29 cellular contexts compared by ENCODE assay signal in the genomic region with DNA sequence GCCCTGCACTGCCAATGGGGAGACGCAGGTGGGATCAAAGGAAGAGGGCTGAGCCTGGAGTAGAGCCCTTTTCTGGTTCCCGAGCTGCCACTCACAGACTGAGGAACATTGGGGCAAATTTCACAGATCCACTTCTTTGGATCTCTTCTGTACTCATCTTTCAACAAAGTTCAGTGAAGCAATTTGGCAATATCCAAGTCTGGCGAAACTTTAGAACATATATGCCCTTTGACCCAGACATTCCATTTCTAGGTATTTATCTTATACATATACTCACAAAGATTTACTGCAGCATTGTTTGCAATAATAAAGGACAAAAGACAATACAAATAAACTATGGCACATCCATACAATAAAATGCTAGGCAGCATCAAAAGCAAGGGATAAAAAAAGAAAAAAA. TPM values are rescaled to one million over a fixed set of nuclear protein-coding genes. Genes with fewer than 3 reads are reported as not detected.
"Had no signal": no experiment of that assay in that cellular context is flagged by ENCODE, and none has a peak within 500 bp of the region (broad histone marks: within the 10 kb centered on the region; RNA-seq: fewer than 3 reads in every experiment).

No MANE protein-coding gene starts in this region.

- H3K27me3 ChIP-seq: stomach, suprapubic skin, testis, thyroid gland, tibial artery, transverse colon, upper lobe of left lung, upper lobe of right lung, uterus, vagina had no signal

- H3K27ac ChIP-seq: stomach, suprapubic skin, testis, thoracic aorta, tibial artery, transverse colon, upper lobe of left lung, upper lobe of right lung, uterus, vagina had no signal

- ATAC-seq: stimulated activated effector memory CD8-positive, alpha-beta T cell treated with anti-CD3 and anti-CD28 coated beads, Interleukin-12 subunit alpha, Interleukin-12 subunit beta, amount 100 ng/mL, for 72 hours; stimulated activated memory B cell treated with anti-CD40 and anti-IgM and Interleukin-4, amounts not matched to agents 10 μg/mL and 1 μg/mL and 100 μg/mL, for 72 hours; stimulated activated naive B cell treated with anti-CD40 and anti-IgM and Interleukin-4, amounts not matched to agents 10 μg/mL and 1 μg/mL and 100 μg/mL, for 72 hours; stimulated activated naive CD8-positive, alpha-beta T cell treated with anti-CD3 and anti-CD28 coated beads, Interleukin-15, amount 100 ng/mL, for 72 hours; stimulated activated naive CD8-positive, alpha-beta T cell treated with anti-CD3 and anti-CD28 coated beads, Interleukin-15, Interleukin-2, amounts not matched to agents 100 U/mL and 50 U/mL, for 24 hours; upper lobe of right lung had no signal

- FAIRE-seq: urothelium cell line had no signal

- H3K4me3 Mint-ChIP-seq: stimulated activated effector memory CD8-positive, alpha-beta T cell treated with anti-CD3 and anti-CD28 coated beads, Interleukin-12 subunit alpha, Interleukin-12 subunit beta, amount 100 ng/mL, for 72 hours; stimulated activated memory B cell treated with anti-CD40 and anti-IgM and Interleukin-4, amounts not matched to agents 10 μg/mL and 1 μg/mL and 100 μg/mL, for 72 hours; stimulated activated naive B cell treated with anti-CD40 and anti-IgM and Interleukin-4, amounts not matched to agents 10 μg/mL and 1 μg/mL and 100 μg/mL, for 72 hours; stimulated activated naive CD8-positive, alpha-beta T cell treated with anti-CD3 and anti-CD28 coated beads, Interleukin-15, amount 100 ng/mL, for 72 hours; stimulated activated naive CD8-positive, alpha-beta T cell treated with anti-CD3 and anti-CD28 coated beads, Interleukin-15, Interleukin-2, amounts not matched to agents 100 ng/mL and 50 ng/mL, for 24 hours; type B pancreatic cell had no signal

- H3K9me3 ChIP-seq: stomach, suprapubic skin, testis, thoracic aorta, thyroid gland, tibial artery, transverse colon, upper lobe of left lung, upper lobe of right lung, uterus, vagina had no signal

- DNase-seq: stimulated activated CD4-positive, alpha-beta T cell treated with anti-CD3 and anti-CD28 coated beads, Interleukin-2, amount 100 ng/mL, for 48 hours; stimulated activated CD4-positive, alpha-beta T cell treated with anti-CD3 and anti-CD28 coated beads, Interleukin-4, amount 100 ng/mL, for 1 hour; stimulated activated CD4-positive, alpha-beta T cell treated with anti-CD3 and anti-CD28 coated beads, Interleukin-4, amount 100 ng/mL, for 24 hours; stimulated activated CD4-positive, alpha-beta T cell treated with anti-CD3 and anti-CD28 coated beads, Interleukin-4, amount 100 ng/mL, for 4 hours; stimulated activated CD8-positive, alpha-beta memory T cell treated with anti-CD3 and anti-CD28 coated beads, Interleukin-4, amount 100 ng/mL, for 48 hours; stimulated activated naive B cell treated with anti-CD40 and anti-IgM and Interleukin-4, amounts not matched to agents 10 μg/mL and 1 μg/mL and 100 μg/mL, for 72 hours; stimulated activated naive CD4-positive, alpha-beta T cell; stimulated activated naive CD4-positive, alpha-beta T cell treated with Interleukin-2 at 50 U/mL for 16 hours; stimulated activated naive CD8-positive, alpha-beta T cell treated with anti-CD3 and anti-CD28 coated beads, Interleukin-15, amount 100 ng/mL, for 72 hours; stimulated activated naive CD8-positive, alpha-beta T cell treated with anti-CD3 and anti-CD28 coated beads, Interleukin-15, Interleukin-2, amounts not matched to agents 100 U/mL and 50 U/mL, for 24 hours; stomach; substantia nigra; testis; thyroid gland; tibial artery; transverse colon; trophoblast cell; upper lobe of left lung; upper lobe of right lung; uterus had no signal

- H3K4me1 ChIP-seq: uterus had no signal

- H3K27me3 Mint-ChIP-seq: type B pancreatic cell had no signal

- H3K9me3 Mint-ChIP-seq: stimulated activated effector memory CD8-positive, alpha-beta T cell treated with anti-CD3 and anti-CD28 coated beads, Interleukin-12 subunit alpha, Interleukin-12 subunit beta, amount 100 ng/mL, for 72 hours; stimulated activated memory B cell treated with anti-CD40 and anti-IgM and Interleukin-4, amounts not matched to agents 10 μg/mL and 1 μg/mL and 100 μg/mL, for 72 hours; stimulated activated naive B cell treated with anti-CD40 and anti-IgM and Interleukin-4, amounts not matched to agents 10 μg/mL and 1 μg/mL and 100 μg/mL, for 72 hours; stimulated activated naive CD8-positive, alpha-beta T cell treated with anti-CD3 and anti-CD28 coated beads, Interleukin-15, amount 100 ng/mL, for 72 hours; stimulated activated naive CD8-positive, alpha-beta T cell treated with anti-CD3 and anti-CD28 coated beads, Interleukin-15, Interleukin-2, amounts not matched to agents 100 ng/mL and 50 ng/mL, for 24 hours; type B pancreatic cell had no signal

- H3K27ac Mint-ChIP-seq: stimulated activated effector memory CD8-positive, alpha-beta T cell treated with anti-CD3 and anti-CD28 coated beads, Interleukin-12 subunit alpha, Interleukin-12 subunit beta, amount 100 ng/mL, for 72 hours; stimulated activated memory B cell treated with anti-CD40 and anti-IgM and Interleukin-4, amounts not matched to agents 10 μg/mL and 1 μg/mL and 100 μg/mL, for 72 hours; stimulated activated naive B cell treated with anti-CD40 and anti-IgM and Interleukin-4, amounts not matched to agents 10 μg/mL and 1 μg/mL and 100 μg/mL, for 72 hours; stimulated activated naive CD8-positive, alpha-beta T cell treated with anti-CD3 and anti-CD28 coated beads, Interleukin-15, amount 100 ng/mL, for 72 hours; stimulated activated naive CD8-positive, alpha-beta T cell treated with anti-CD3 and anti-CD28 coated beads, Interleukin-15, Interleukin-2, amounts not matched to agents 100 ng/mL and 50 ng/mL, for 24 hours; type B pancreatic cell had no signal

- H3K36me3 ChIP-seq: suprapubic skin, thoracic aorta, thyroid gland, tibial artery, transverse colon, upper lobe of left lung, upper lobe of right lung, uterus, vagina had no signal

- H3K36me3 Mint-ChIP-seq: stimulated activated memory B cell treated with anti-CD40 and anti-IgM and Interleukin-4, amounts not matched to agents 10 μg/mL and 1 μg/mL and 100 μg/mL, for 72 hours; stimulated activated naive B cell treated with anti-CD40 and anti-IgM and Interleukin-4, amounts not matched to agents 10 μg/mL and 1 μg/mL and 100 μg/mL, for 72 hours; type B pancreatic cell had no signal

- H3K4me3 ChIP-seq: stomach, suprapubic skin, testis, thoracic aorta, thyroid gland, tibial artery, transverse colon, upper lobe of left lung, upper lobe of right lung, uterus, vagina had no signal

RNA-seq across cellular contexts. Expression of a gene that starts 19.6 kb away (rescaled TPM):
- total RNA-seq: temporal lobe, thoracic aorta had no signal
